2 cellular contexts compared by ENCODE assay signal in the genomic region with DNA sequence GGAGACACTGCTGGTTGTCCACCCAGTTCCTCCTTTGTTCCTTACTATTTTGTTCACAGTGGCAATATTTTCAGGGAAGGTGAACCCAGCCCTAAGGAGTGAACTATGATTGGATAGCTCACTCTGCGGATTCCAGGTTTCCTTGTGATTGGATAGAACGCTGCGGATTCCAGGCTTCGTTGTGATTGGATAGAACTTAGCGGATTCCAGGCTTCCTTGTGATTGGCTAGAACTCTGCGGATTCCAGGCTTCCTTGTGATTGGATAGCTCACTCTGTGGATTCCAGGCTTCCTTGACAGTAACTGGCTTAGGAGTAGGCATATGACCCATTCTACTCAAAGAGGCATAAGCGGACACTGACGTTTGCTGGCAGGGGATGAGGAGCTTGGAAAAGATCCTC.
TF ChIP-seq lines count a peak whose summit lies in the region.

No MANE protein-coding gene starts in this region.

TF ChIP-seq in WTC11, 78 proteins besides CTCF, POLR2A, EP300 and RAD21:
- no peak for TF ChIP-seq ETV6 (CRISPR knock-in tag; IDR thresholded peaks at IDR 0.05)
- no peak for TF ChIP-seq ZNF396 (CRISPR knock-in tag; IDR thresholded peaks at IDR 0.05; ENCODE audit: borderline replicate concordance)
- no peak for TF ChIP-seq ESRRA (CRISPR knock-in tag; IDR thresholded peaks at IDR 0.05; ENCODE audit: borderline replicate concordance)
- no peak for TF ChIP-seq CDX4 (CRISPR knock-in tag; IDR thresholded peaks at IDR 0.05; ENCODE audit: borderline replicate concordance)
- no peak for TF ChIP-seq ZNF138 (CRISPR knock-in tag; conservative IDR thresholded peaks at IDR 0.05)
- TF ChIP-seq IRF1 (CRISPR knock-in tag; IDR thresholded peaks at IDR 0.05) = no peak
- peak; percentile 55 for TF ChIP-seq NFYB (CRISPR knock-in tag; conservative IDR thresholded peaks at IDR 0.05; ENCODE audit: low read depth)

TF ChIP-seq in H1, 55 proteins besides CTCF, POLR2A, EP300 and RAD21:
- no peak for TF ChIP-seq CEBPB (IDR thresholded peaks at IDR 0.05; ENCODE audit: low read depth, low read length)
- TF ChIP-seq TAF1 (IDR thresholded peaks at IDR 0.05; ENCODE audit: low read depth, low read length) = no peak
- TF ChIP-seq, protein P1, sequence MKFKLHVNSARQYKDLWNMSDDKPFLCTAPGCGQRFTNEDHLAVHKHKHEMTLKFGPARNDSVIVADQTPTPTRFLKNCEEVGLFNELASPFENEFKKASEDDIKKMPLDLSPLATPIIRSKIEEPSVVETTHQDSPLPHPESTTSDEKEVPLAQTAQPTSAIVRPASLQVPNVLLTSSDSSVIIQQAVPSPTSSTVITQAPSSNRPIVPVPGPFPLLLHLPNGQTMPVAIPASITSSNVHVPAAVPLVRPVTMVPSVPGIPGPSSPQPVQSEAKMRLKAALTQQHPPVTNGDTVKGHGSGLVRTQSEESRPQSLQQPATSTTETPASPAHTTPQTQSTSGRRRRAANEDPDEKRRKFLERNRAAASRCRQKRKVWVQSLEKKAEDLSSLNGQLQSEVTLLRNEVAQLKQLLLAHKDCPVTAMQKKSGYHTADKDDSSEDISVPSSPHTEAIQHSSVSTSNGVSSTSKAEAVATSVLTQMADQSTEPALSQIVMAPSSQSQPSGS (IDR thresholded peaks at IDR 0.05; ENCODE audit: low read length) = no peak
- TF ChIP-seq USF2 (IDR thresholded peaks at IDR 0.05; ENCODE audit: low read length) = no peak
- TF ChIP-seq SRF (IDR thresholded peaks at IDR 0.05; ENCODE audit: low read depth, low read length) = no peak
- no peak for TF ChIP-seq RBBP5 (IDR thresholded peaks at IDR 0.05; ENCODE audit: borderline replicate concordance, low read depth, low read length)
- TF ChIP-seq KDM4A (IDR thresholded peaks at IDR 0.05; ENCODE audit: low read depth, low read length, severe bottlenecking) = no peak
- TF ChIP-seq BCL11A (IDR thresholded peaks at IDR 0.05; ENCODE audit: low read depth in 2 of 2, low read length in 2 of 2) = no peak
- no peak for TF ChIP-seq GABPA (IDR thresholded peaks at IDR 0.05; ENCODE audit: borderline replicate concordance, insufficient read depth, low read length)
- no peak for TF ChIP-seq CREB1 (IDR thresholded peaks at IDR 0.05)
- no peak for TF ChIP-seq CHD2 (IDR thresholded peaks at IDR 0.05; ENCODE audit: low read length)
- TF ChIP-seq SIN3A (conservative IDR thresholded peaks at IDR 0.05 in 1 of 2, IDR thresholded peaks at IDR 0.05 in 1 of 2; ENCODE audit: low read depth in 1 of 2, low read length in 2 of 2) = no peak
- no peak for TF ChIP-seq JUN (IDR thresholded peaks at IDR 0.05; ENCODE audit: low read depth, low read length)
